9 cellular contexts compared by ENCODE assay signal in genomic region chr21:45540601-45540970, GRCh38. TPM values are rescaled to one million over a fixed set of nuclear protein-coding genes. Genes with fewer than 3 reads are reported as not detected.
DNase-seq lines count a peak whose midpoint lies in the region; FAIRE-seq and TF ChIP-seq lines count a peak whose summit lies in the region.
"Had no signal": no experiment of that assay in that cellular context is flagged by ENCODE, and none has a peak within 500 bp of the region (broad histone marks: within the 10 kb centered on the region; RNA-seq: fewer than 3 reads in every experiment).

No MANE protein-coding gene starts in this region.

- peaks cover 1% of the 10 kb centered on the region for H3K36me3 Mint-ChIP-seq in chondrocyte (ENCODE audit: low read depth)

- no peaks in the 10 kb centered on the region for H3K27me3 Mint-ChIP-seq in chondrocyte (ENCODE audit: low read depth)

- no peak overlapping the region; the same call in 1 of the 2 replicates for H3K9ac ChIP-seq in OCI-LY1 (ENCODE audit: low read length)

- no peaks in the 10 kb centered on the region for H3K79me2 ChIP-seq in OCI-LY1 (ENCODE audit: insufficient read depth, low read length)

- H3K4me3 Mint-ChIP-seq in chondrocyte (ENCODE audit: unreplicated experiment), result no peak overlapping the region

- H3K27me3 ChIP-seq in OCI-LY1 (ENCODE audit: insufficient read depth, low read length) (no peaks in the 10 kb centered on the region; the same call in 1 of the 2 replicates), neutrophil (no peaks in the 10 kb centered on the region)
- H3K27me3 ChIP-seq: heart left ventricle had no signal

- H3K9me2 ChIP-seq in OCI-LY1 (ENCODE audit: low read depth, low read length), result no peaks in the 10 kb centered on the region

- H3K36me3 ChIP-seq in OCI-LY1 (ENCODE audit: insufficient read depth, low read length), result no peaks in the 10 kb centered on the region
- peaks cover 46% of the 10 kb centered on the region for H3K36me3 ChIP-seq in neutrophil
- H3K36me3 ChIP-seq: heart left ventricle had no signal

- DNase-seq in Daoy (ENCODE audit: low read depth) (peak; percentile 0), chondrocyte (ENCODE audit: low spot score) (peak; percentile 71), GM12892 (ENCODE audit: insufficient read length) (no peak), occipital lobe (lab: John Stamatoyannopoulos, UW) (no peak)
- no peak for DNase-seq in activated effector memory CD4-positive, alpha-beta T cell treated with anti-CD3 and anti-CD28 coated beads, Interleukin-2, amount 50 U/mL, for 16 hours
- DNase-seq: NCI-H2029 treated with DMSO at 0.1 percent for 48 hours had no signal

- no peak overlapping the region for H2AFZ ChIP-seq in OCI-LY1 (ENCODE audit: low read length)

- H3K27ac ChIP-seq in OCI-LY1 (ENCODE audit: low read depth, low read length, poor library complexity, severe bottlenecking) (no peak overlapping the region), neutrophil (peak overlapping the region; percentile 97)

- H3K9me3 ChIP-seq in OCI-LY1 (ENCODE audit: low read length) (no peaks in the 10 kb centered on the region), neutrophil (no peaks in the 10 kb centered on the region)
- H3K9me3 ChIP-seq: heart left ventricle had no signal

- H3F3A ChIP-seq in OCI-LY1 (ENCODE audit: insufficient read depth, low read length), result no peaks in the 10 kb centered on the region

- no peak for TF ChIP-seq POLR2A in GM12892 (IDR thresholded peaks at IDR 0.05; ENCODE audit: low read depth, low read length)

- no peak overlapping the region for H3K27ac Mint-ChIP-seq in chondrocyte (ENCODE audit: unreplicated experiment)

- H3K4me2 ChIP-seq in OCI-LY1 (ENCODE audit: low read length), result peak overlapping the region; percentile 76

- H4K20me1 ChIP-seq in OCI-LY1 (ENCODE audit: insufficient read depth, low read length), result no peaks in the 10 kb centered on the region

- no peak for TF ChIP-seq CTCF in OCI-LY1 (IDR thresholded peaks at IDR 0.05; ENCODE audit: low read length)
- TF ChIP-seq CTCF in chondrocyte (IDR thresholded peaks at IDR 0.05), result no peak
- TF ChIP-seq CTCF in neutrophil (IDR thresholded peaks at IDR 0.05), result no peak

- H3K4me3 ChIP-seq in OCI-LY1 (ENCODE audit: low read depth, low read length, poor library complexity, severe bottlenecking), result peak overlapping the region; percentile 64
- peak overlapping the region; percentile 84 to 88 for H3K4me3 ChIP-seq in neutrophil (ENCODE audit: low read depth in 1 of 2, low read length in 1 of 2)

- peaks cover 7% of the 10 kb centered on the region for H3K4me1 ChIP-seq in OCI-LY1 (ENCODE audit: insufficient read depth, low read length, severe bottlenecking)
- peaks cover 71 to 83% of the 10 kb centered on the region in 2 experiments for H3K4me1 ChIP-seq in neutrophil (ENCODE audit: control insufficient read depth in 1 of 2, insufficient read depth in 1 of 2, low read depth in 1 of 2, low read length in 1 of 2)

- H3K4me1 Mint-ChIP-seq in chondrocyte (ENCODE audit: low read depth), result no peaks in the 10 kb centered on the region

- no peaks in the 10 kb centered on the region for H3K9me3 Mint-ChIP-seq in chondrocyte (ENCODE audit: low read depth)

- FAIRE-seq in GM12892 (lab: Jason Lieb, UNC), result no peak

RNA-seq across cellular contexts. Expression of gene SLC19A1, which starts 1.7 kb away (rescaled TPM):
- total RNA-seq in Daoy (2014; rRNA removed; shearing (Covaris generic)), result 11.7 and 16.3 TPM in 2 replicates
- total RNA-seq in chondrocyte, result 6.5 to 12.7 TPM (median 7.8 TPM) in 3 replicates
- 5.6 TPM for polyA plus RNA-seq in GM12892 (2012; ENCODE audit: missing spikeins)
- total RNA-seq in occipital lobe, result 10.8 TPM

Comparison
In these comparisons a context has a peak if more than half of its experiments do, and no peak if none do; other contexts are left out.
1. DNase-seq: peak in Daoy (single experiment) and chondrocyte (single experiment); none in GM12892 (single experiment), occipital lobe (single experiment) and activated effector memory CD4-positive, alpha-beta T cell treated with anti-CD3 and anti-CD28 coated beads, Interleukin-2, amount 50 U/mL, for 16 hours (single experiment).